ENCODE assay signal across 15 cellular contexts in genomic region chr11:103228807-103229206, GRCh38.
"Had no signal": no experiment of that assay in that cellular context is flagged by ENCODE, and none has a peak within 500 bp of the region (broad histone marks: within the 10 kb centered on the region; RNA-seq: fewer than 3 reads in every experiment).

No MANE protein-coding gene starts in this region.

- H3K27ac Mint-ChIP-seq: activated naive CD8-positive, alpha-beta T cell; memory B cell; nephron; stimulated activated naive CD8-positive, alpha-beta T cell treated with anti-CD3 and anti-CD28 coated beads, Interleukin-15, Interleukin-2, amounts not matched to agents 100 ng/mL and 50 ng/mL, for 24 hours; T-helper 17 cell had no signal

- H3K27me3 ChIP-seq: heart left ventricle, left lung, ovary had no signal

- H3K9me3 Mint-ChIP-seq: activated T-cell treated with anti-CD3 and anti-CD28 coated beads, Interleukin-2, amount 50 U/mL, for 4 hours; memory B cell; stimulated activated naive CD8-positive, alpha-beta T cell treated with anti-CD3 and anti-CD28 coated beads, Interleukin-15, Interleukin-2, amounts not matched to agents 100 ng/mL and 50 ng/mL, for 24 hours had no signal

- H3K27ac ChIP-seq: heart left ventricle, left lung, ovary had no signal

- H3K4me1 ChIP-seq: heart left ventricle, left lung had no signal

- DNase-seq: activated CD4-positive, alpha-beta T cell treated with anti-CD3 and anti-CD28 coated beads, Interleukin-2, amount 50 U/mL, for 1 hour; activated CD4-positive, CD25-positive, alpha-beta regulatory T cell; activated gamma-delta T cell; activated T-cell treated with anti-CD3 and anti-CD28 coated beads, Interleukin-2, amount 50 U/mL, for 4 hours; heart left ventricle; islet precursor cell; left lung; ovary; stimulated activated CD4-positive, alpha-beta T cell treated with anti-CD3 and anti-CD28 coated beads, Interleukin-4, amount 100 ng/mL, for 1 hour; stimulated activated CD8-positive, alpha-beta memory T cell treated with anti-CD3 and anti-CD28 coated beads, Interleukin-4, amount 100 ng/mL, for 48 hours; T-helper 17 cell had no signal

- H3K36me3 ChIP-seq: ovary had no signal

- H3K9me3 ChIP-seq: left lung, ovary had no signal

- H3K27me3 Mint-ChIP-seq: activated naive CD8-positive, alpha-beta T cell; memory B cell; stimulated activated naive CD8-positive, alpha-beta T cell treated with anti-CD3 and anti-CD28 coated beads, Interleukin-15, Interleukin-2, amounts not matched to agents 100 ng/mL and 50 ng/mL, for 24 hours; T-helper 17 cell had no signal

- H3K4me1 Mint-ChIP-seq: memory B cell, nephron, T-helper 17 cell had no signal

- H3K4me3 Mint-ChIP-seq: activated naive CD8-positive, alpha-beta T cell; activated T-cell treated with anti-CD3 and anti-CD28 coated beads, Interleukin-2, amount 50 U/mL, for 4 hours; memory B cell; nephron; stimulated activated naive CD8-positive, alpha-beta T cell treated with anti-CD3 and anti-CD28 coated beads, Interleukin-15, Interleukin-2, amounts not matched to agents 100 ng/mL and 50 ng/mL, for 24 hours; T-helper 17 cell had no signal

- ATAC-seq: activated T-cell treated with anti-CD3 and anti-CD28 coated beads, Interleukin-2, amount 50 U/mL, for 4 hours; heart left ventricle; left lung; T-helper 17 cell had no signal

- H3K4me3 ChIP-seq: heart left ventricle, left lung, ovary had no signal
